In genomic region chrX:15673970-15674369, GRCh38 we compare ENCODE assay signal across 8 cellular contexts. TPM values are rescaled to one million over a fixed set of nuclear protein-coding genes. Genes with fewer than 3 reads are reported as not detected.
DNase-seq lines count a peak whose midpoint lies in the region; ATAC-seq and TF ChIP-seq lines count a peak whose summit lies in the region.

No MANE protein-coding gene starts in this region.

- H3K4me3 ChIP-seq in GM12864 (ENCODE audit: low read depth, low read length) (peak overlapping the region; percentile 82), WERI-Rb-1 (ENCODE audit: low read depth, low read length) (peak overlapping the region; percentile 89), iPS DF 6.9 (ENCODE audit: low read length) (peak overlapping the region; percentile 97; the same call in 1 of the 2 replicates), skin epidermis (peak overlapping the region in 6 of 7 experiments; percentile 51 to 66 (median 58))

- DNase-seq in GM12864 (ENCODE audit: low read depth) = no peak
- no peak for DNase-seq in WERI-Rb-1
- DNase-seq in iPS DF 6.9 (ENCODE audit: low read depth, low spot score) = no peak
- no peak for DNase-seq in activated naive CD8-positive, alpha-beta T cell treated with anti-CD3 and anti-CD28 coated beads, Interleukin-2, amount 50 U/mL, for 24 hours
- no peak for DNase-seq in OCI-M2 (lab: John Stamatoyannopoulos, UW; ENCODE audit: unreplicated experiment)
- no peak for DNase-seq in activated naive CD4-positive, alpha-beta T cell treated with anti-CD3 and anti-CD28 coated beads, Interleukin-2, amount 50 U/mL, for 72 hours (ENCODE audit: low spot score in 2 of 2)
- DNase-seq in HT-29 (ENCODE audit: low spot score) = no peak

- no peaks in the 10 kb centered on the region; the same call in none of the 2 replicates for H3K36me3 ChIP-seq in WERI-Rb-1
- no peaks in the 10 kb centered on the region for H3K36me3 ChIP-seq in iPS DF 6.9 (ENCODE audit: control insufficient read depth, insufficient read depth, low read length)

- no peak overlapping the region for H3K27ac Mint-ChIP-seq in activated naive CD8-positive, alpha-beta T cell treated with anti-CD3 and anti-CD28 coated beads, Interleukin-2, amount 50 U/mL, for 24 hours
- peak overlapping the region in 1 of 2 donors; percentile 79 for H3K27ac Mint-ChIP-seq in activated naive CD4-positive, alpha-beta T cell treated with anti-CD3 and anti-CD28 coated beads, Interleukin-2, amount 50 U/mL, for 72 hours

- H3K9me3 ChIP-seq in WERI-Rb-1 (ENCODE audit: severe bottlenecking) (no peaks in the 10 kb centered on the region), iPS DF 6.9 (ENCODE audit: control insufficient read depth, insufficient read depth, low read length) (no peaks in the 10 kb centered on the region)

- TF ChIP-seq CTCF in GM12864 (IDR thresholded peaks at IDR 0.05; ENCODE audit: low read depth, low read length, missing control alignments) = no peak
- no peak for TF ChIP-seq CTCF in WERI-Rb-1 (IDR thresholded peaks at IDR 0.05; ENCODE audit: low read depth, low read length)

- no peaks in the 10 kb centered on the region for H3K27me3 ChIP-seq in WERI-Rb-1 (ENCODE audit: insufficient read depth, low read depth, severe bottlenecking)
- H3K27me3 ChIP-seq in iPS DF 6.9 (ENCODE audit: control insufficient read depth, insufficient read depth, low read length) = no peaks in the 10 kb centered on the region

- H3K27ac ChIP-seq in WERI-Rb-1 (no peak overlapping the region), iPS DF 6.9 (ENCODE audit: low read length) (no peak overlapping the region), skin epidermis (peak overlapping the region in 18 of 21 experiments; percentile 86 to 99 (median 96))

- H3K4me1 Mint-ChIP-seq in activated naive CD8-positive, alpha-beta T cell treated with anti-CD3 and anti-CD28 coated beads, Interleukin-2, amount 50 U/mL, for 24 hours = peaks cover 51% of the 10 kb centered on the region

- no peaks in the 10 kb centered on the region for H3K27me3 Mint-ChIP-seq in activated naive CD8-positive, alpha-beta T cell treated with anti-CD3 and anti-CD28 coated beads, Interleukin-2, amount 50 U/mL, for 24 hours

- H3K36me3 Mint-ChIP-seq in activated naive CD8-positive, alpha-beta T cell treated with anti-CD3 and anti-CD28 coated beads, Interleukin-2, amount 50 U/mL, for 24 hours (ENCODE audit: low read depth) = peaks cover 5% of the 10 kb centered on the region
- no peaks in the 10 kb centered on the region for H3K36me3 Mint-ChIP-seq in activated naive CD4-positive, alpha-beta T cell treated with anti-CD3 and anti-CD28 coated beads, Interleukin-2, amount 50 U/mL, for 72 hours

- H3K9me3 Mint-ChIP-seq in activated naive CD8-positive, alpha-beta T cell treated with anti-CD3 and anti-CD28 coated beads, Interleukin-2, amount 50 U/mL, for 24 hours = no peaks in the 10 kb centered on the region
- H3K9me3 Mint-ChIP-seq in activated naive CD4-positive, alpha-beta T cell treated with anti-CD3 and anti-CD28 coated beads, Interleukin-2, amount 50 U/mL, for 72 hours = no peaks in the 10 kb centered on the region

- no CpG with 5 or more reads among the region's 3 CpGs for WGBS in iPS DF 6.9 (ENCODE audit: insufficient coverage, insufficient read length)

- no peaks in the 10 kb centered on the region for H3K4me1 ChIP-seq in iPS DF 6.9 (ENCODE audit: control insufficient read depth, insufficient read depth, low read length)

- no peak overlapping the region for H3K4me3 Mint-ChIP-seq in activated naive CD8-positive, alpha-beta T cell treated with anti-CD3 and anti-CD28 coated beads, Interleukin-2, amount 50 U/mL, for 24 hours

- no peak for ATAC-seq in activated naive CD8-positive, alpha-beta T cell treated with anti-CD3 and anti-CD28 coated beads, Interleukin-2, amount 50 U/mL, for 24 hours
- ATAC-seq in activated naive CD4-positive, alpha-beta T cell treated with anti-CD3 and anti-CD28 coated beads, Interleukin-2, amount 50 U/mL, for 72 hours = no peak

RNA-seq across cellular contexts. Expression of gene CLTRN, which starts 9.4 kb away (rescaled TPM):
- total RNA-seq in activated naive CD4-positive, alpha-beta T cell treated with anti-CD3 and anti-CD28 coated beads, Interleukin-2, amount 50 U/mL, for 72 hours = 1 to 10 TPM in 1 of 2 donors, not detected in 1; 1.0 TPM
- 0.13 TPM in 1 of 2 replicates, not detected in the other for total RNA-seq in HT-29 (2014; rRNA removed; shearing (Covaris generic))

Comparison
In these comparisons a context has a peak if more than half of its experiments do, and no peak if none do; other contexts are left out.
1. H3K27ac ChIP-seq: peak in skin epidermis (18 of 21); none in WERI-Rb-1 (single experiment) and iPS DF 6.9 (single experiment).
2. Peak in every context shown above with its lines, with median percentiles within 50 percentile points of each other: H3K4me3 ChIP-seq.